Comparison of ENCODE assay signal across 28 cellular contexts in the genomic region with DNA sequence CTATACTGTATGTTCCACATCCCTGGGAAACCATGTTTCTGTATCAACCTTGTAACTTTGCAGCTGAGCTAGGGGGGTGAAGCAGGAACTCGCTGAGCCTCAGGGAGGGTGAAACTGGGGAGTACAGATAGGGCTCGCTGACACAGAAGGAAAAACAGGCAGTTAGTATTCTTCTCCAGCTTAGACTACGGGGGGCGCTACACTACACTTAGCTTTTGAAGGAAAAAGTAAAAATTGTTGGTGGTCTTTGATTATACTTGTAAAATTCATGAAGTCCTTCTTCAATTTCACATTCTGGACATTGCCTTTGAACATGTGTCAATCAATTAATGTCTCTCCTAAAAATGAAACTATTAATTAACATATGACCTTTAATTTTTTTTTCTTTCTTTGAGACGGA.
"Had no signal": no experiment of that assay in that cellular context is flagged by ENCODE, and none has a peak within 500 bp of the region (broad histone marks: within the 10 kb centered on the region; RNA-seq: fewer than 3 reads in every experiment).

No MANE protein-coding gene starts in this region.

- H3K36me3 ChIP-seq: neural progenitor cell, ovary, right lobe of liver, sigmoid colon, stomach, tibial artery, transverse colon, upper lobe of right lung, uterus had no signal

- H3K9ac ChIP-seq: neural progenitor cell, parathyroid adenoma had no signal

- H3K36me3 Mint-ChIP-seq: naive thymus-derived CD8-positive, alpha-beta T cell; natural killer cell treated with Interleukin-12 subunit alpha and Interleukin-12 subunit beta and Interleukin-15 and Interleukin-18, amount 100 ng/mL, for 72 hours; stimulated activated effector memory CD8-positive, alpha-beta T cell treated with anti-CD3 and anti-CD28 coated beads, Interleukin-12 subunit alpha, Interleukin-12 subunit beta, amount 100 ng/mL, for 72 hours; stimulated activated naive B cell treated with anti-CD40 and anti-IgM and Interleukin-4, amounts not matched to agents 10 μg/mL and 1 μg/mL and 100 μg/mL, for 72 hours had no signal

- H3K9me3 ChIP-seq: ovary, psoas muscle, right lobe of liver, sigmoid colon, stomach, tibial artery, transverse colon, upper lobe of right lung, uterus had no signal

- H3K27ac ChIP-seq: ovary, parathyroid adenoma, psoas muscle, right lobe of liver, sigmoid colon, stomach, tibial artery, transverse colon, upper lobe of right lung, uterus had no signal

- H3K4me3 ChIP-seq: neural progenitor cell, ovary, psoas muscle, right lobe of liver, sigmoid colon, stomach, tibial artery, transverse colon, upper lobe of right lung, uterus had no signal

- H3K4me1 Mint-ChIP-seq: stimulated activated naive B cell treated with anti-CD40 and anti-IgM and Interleukin-4, amounts not matched to agents 10 μg/mL and 1 μg/mL and 100 μg/mL, for 72 hours had no signal

- H3K27ac Mint-ChIP-seq: naive thymus-derived CD8-positive, alpha-beta T cell; natural killer cell treated with Interleukin-12 subunit alpha and Interleukin-12 subunit beta and Interleukin-15 and Interleukin-18, amount 100 ng/mL, for 72 hours; progenitor cell of endocrine pancreas; stimulated activated effector memory CD8-positive, alpha-beta T cell treated with anti-CD3 and anti-CD28 coated beads, Interleukin-12 subunit alpha, Interleukin-12 subunit beta, amount 100 ng/mL, for 72 hours; stimulated activated naive B cell treated with anti-CD40 and anti-IgM and Interleukin-4, amounts not matched to agents 10 μg/mL and 1 μg/mL and 100 μg/mL, for 72 hours; stimulated activated naive CD8-positive, alpha-beta T cell treated with anti-CD3 and anti-CD28 coated beads, Interleukin-15, Interleukin-2, amounts not matched to agents 100 ng/mL and 50 ng/mL, for 24 hours; type B pancreatic cell had no signal

- H2AFZ ChIP-seq: neural progenitor cell, parathyroid adenoma had no signal

- DNase-seq: naive thymus-derived CD8-positive, alpha-beta T cell; nephron progenitor cell; occipital lobe; ovary; posterior cingulate gyrus; psoas muscle; right cardiac atrium; right lobe of liver; sigmoid colon; small intestine; stimulated activated CD4-positive, alpha-beta T cell treated with anti-CD3 and anti-CD28 coated beads, Interleukin-15, amount 100 ng/mL, for 24 hours; stimulated activated CD4-positive, alpha-beta T cell treated with anti-CD3 and anti-CD28 coated beads, Interleukin-2, amount 100 ng/mL, for 24 hours; stimulated activated CD4-positive, alpha-beta T cell treated with anti-CD3 and anti-CD28 coated beads, Interleukin-2, amount 100 ng/mL, for 48 hours; stimulated activated CD4-positive, alpha-beta T cell treated with anti-CD3 and anti-CD28 coated beads, Interleukin-4, amount 100 ng/mL, for 24 hours; stimulated activated naive B cell treated with anti-CD40 and anti-IgM and Interleukin-4, amounts not matched to agents 10 μg/mL and 1 μg/mL and 100 μg/mL, for 72 hours; stimulated activated naive CD4-positive, alpha-beta T cell treated with Interleukin-2 at 50 U/mL for 16 hours; stomach; tibial artery; transverse colon; upper lobe of right lung; uterus had no signal

- H3K9me3 Mint-ChIP-seq: naive thymus-derived CD8-positive, alpha-beta T cell; natural killer cell treated with Interleukin-12 subunit alpha and Interleukin-12 subunit beta and Interleukin-15 and Interleukin-18, amount 100 ng/mL, for 72 hours; nephron progenitor cell; stimulated activated effector memory CD8-positive, alpha-beta T cell treated with anti-CD3 and anti-CD28 coated beads, Interleukin-12 subunit alpha, Interleukin-12 subunit beta, amount 100 ng/mL, for 72 hours; stimulated activated naive CD8-positive, alpha-beta T cell treated with anti-CD3 and anti-CD28 coated beads, Interleukin-15, Interleukin-2, amounts not matched to agents 100 ng/mL and 50 ng/mL, for 24 hours; type B pancreatic cell had no signal

- H3K4me3 Mint-ChIP-seq: naive thymus-derived CD8-positive, alpha-beta T cell; natural killer cell treated with Interleukin-12 subunit alpha and Interleukin-12 subunit beta and Interleukin-15 and Interleukin-18, amount 100 ng/mL, for 72 hours; nephron progenitor cell; stimulated activated effector memory CD8-positive, alpha-beta T cell treated with anti-CD3 and anti-CD28 coated beads, Interleukin-12 subunit alpha, Interleukin-12 subunit beta, amount 100 ng/mL, for 72 hours; stimulated activated naive B cell treated with anti-CD40 and anti-IgM and Interleukin-4, amounts not matched to agents 10 μg/mL and 1 μg/mL and 100 μg/mL, for 72 hours; stimulated activated naive CD8-positive, alpha-beta T cell treated with anti-CD3 and anti-CD28 coated beads, Interleukin-15, Interleukin-2, amounts not matched to agents 100 ng/mL and 50 ng/mL, for 24 hours; type B pancreatic cell had no signal

- ATAC-seq: naive thymus-derived CD8-positive, alpha-beta T cell; natural killer cell treated with Interleukin-12 subunit alpha and Interleukin-12 subunit beta and Interleukin-15 and Interleukin-18, amount 100 ng/mL, for 72 hours; psoas muscle; right cardiac atrium; right lobe of liver; stimulated activated effector memory CD8-positive, alpha-beta T cell treated with anti-CD3 and anti-CD28 coated beads, Interleukin-12 subunit alpha, Interleukin-12 subunit beta, amount 100 ng/mL, for 72 hours; stimulated activated naive B cell treated with anti-CD40 and anti-IgM and Interleukin-4, amounts not matched to agents 10 μg/mL and 1 μg/mL and 100 μg/mL, for 72 hours; upper lobe of right lung had no signal

- FAIRE-seq: small intestine had no signal

- H3K4me1 ChIP-seq: parathyroid adenoma, right lobe of liver, sigmoid colon, stomach, tibial artery, transverse colon, upper lobe of right lung, uterus had no signal

- H3K27me3 ChIP-seq: neural progenitor cell, ovary, right lobe of liver, sigmoid colon, tibial artery, transverse colon, upper lobe of right lung, uterus had no signal

- H3K79me2 ChIP-seq: parathyroid adenoma had no signal
